ENCODE assay signal across 2 cellular contexts in genomic region chr4:71772592-71772991, GRCh38.
TF ChIP-seq lines count a peak whose summit lies in the region.

No MANE protein-coding gene starts in this region.

TF ChIP-seq in GM23338, 12 proteins besides CTCF, POLR2A, EP300 and RAD21:
- TF ChIP-seq POLR2AphosphoS5 (IDR thresholded peaks at IDR 0.05; ENCODE audit: low read depth) (no peak), CREB1 (CRISPR knock-in tag; IDR thresholded peaks at IDR 0.05; ENCODE audit: low read depth) (no peak), STAT1 (IDR thresholded peaks at IDR 0.05; ENCODE audit: unreplicated experiment) (no peak), EZH2phosphoT487 (IDR thresholded peaks at IDR 0.05; ENCODE audit: unreplicated experiment) (no peak), NANOG (IDR thresholded peaks at IDR 0.05; ENCODE audit: borderline replicate concordance) (no peak), ZNF114 (CRISPR knock-in tag; IDR thresholded peaks at IDR 0.05) (no peak), EZH2 (IDR thresholded peaks at IDR 0.05; ENCODE audit: low read depth, unreplicated experiment) (no peak), ZNF331 (CRISPR knock-in tag; IDR thresholded peaks at IDR 0.05; ENCODE audit: low read depth) (no peak), JUNB (IDR thresholded peaks at IDR 0.05; ENCODE audit: unreplicated experiment) (no peak), ZNF462 (CRISPR knock-in tag; IDR thresholded peaks at IDR 0.05) (no peak)
- TF ChIP-seq, protein P1, sequence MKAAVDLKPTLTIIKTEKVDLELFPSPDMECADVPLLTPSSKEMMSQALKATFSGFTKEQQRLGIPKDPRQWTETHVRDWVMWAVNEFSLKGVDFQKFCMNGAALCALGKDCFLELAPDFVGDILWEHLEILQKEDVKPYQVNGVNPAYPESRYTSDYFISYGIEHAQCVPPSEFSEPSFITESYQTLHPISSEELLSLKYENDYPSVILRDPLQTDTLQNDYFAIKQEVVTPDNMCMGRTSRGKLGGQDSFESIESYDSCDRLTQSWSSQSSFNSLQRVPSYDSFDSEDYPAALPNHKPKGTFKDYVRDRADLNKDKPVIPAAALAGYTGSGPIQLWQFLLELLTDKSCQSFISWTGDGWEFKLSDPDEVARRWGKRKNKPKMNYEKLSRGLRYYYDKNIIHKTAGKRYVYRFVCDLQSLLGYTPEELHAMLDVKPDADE (IDR thresholded peaks at IDR 0.05) = no peak
- TF ChIP-seq, protein P2, sequence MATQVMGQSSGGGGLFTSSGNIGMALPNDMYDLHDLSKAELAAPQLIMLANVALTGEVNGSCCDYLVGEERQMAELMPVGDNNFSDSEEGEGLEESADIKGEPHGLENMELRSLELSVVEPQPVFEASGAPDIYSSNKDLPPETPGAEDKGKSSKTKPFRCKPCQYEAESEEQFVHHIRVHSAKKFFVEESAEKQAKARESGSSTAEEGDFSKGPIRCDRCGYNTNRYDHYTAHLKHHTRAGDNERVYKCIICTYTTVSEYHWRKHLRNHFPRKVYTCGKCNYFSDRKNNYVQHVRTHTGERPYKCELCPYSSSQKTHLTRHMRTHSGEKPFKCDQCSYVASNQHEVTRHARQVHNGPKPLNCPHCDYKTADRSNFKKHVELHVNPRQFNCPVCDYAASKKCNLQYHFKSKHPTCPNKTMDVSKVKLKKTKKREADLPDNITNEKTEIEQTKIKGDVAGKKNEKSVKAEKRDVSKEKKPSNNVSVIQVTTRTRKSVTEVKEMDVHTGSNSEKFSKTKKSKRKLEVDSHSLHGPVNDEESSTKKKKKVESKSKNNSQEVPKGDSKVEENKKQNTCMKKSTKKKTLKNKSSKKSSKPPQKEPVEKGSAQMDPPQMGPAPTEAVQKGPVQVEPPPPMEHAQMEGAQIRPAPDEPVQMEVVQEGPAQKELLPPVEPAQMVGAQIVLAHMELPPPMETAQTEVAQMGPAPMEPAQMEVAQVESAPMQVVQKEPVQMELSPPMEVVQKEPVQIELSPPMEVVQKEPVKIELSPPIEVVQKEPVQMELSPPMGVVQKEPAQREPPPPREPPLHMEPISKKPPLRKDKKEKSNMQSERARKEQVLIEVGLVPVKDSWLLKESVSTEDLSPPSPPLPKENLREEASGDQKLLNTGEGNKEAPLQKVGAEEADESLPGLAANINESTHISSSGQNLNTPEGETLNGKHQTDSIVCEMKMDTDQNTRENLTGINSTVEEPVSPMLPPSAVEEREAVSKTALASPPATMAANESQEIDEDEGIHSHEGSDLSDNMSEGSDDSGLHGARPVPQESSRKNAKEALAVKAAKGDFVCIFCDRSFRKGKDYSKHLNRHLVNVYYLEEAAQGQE (IDR thresholded peaks at IDR 0.05; ENCODE audit: unreplicated experiment) = no peak

TF ChIP-seq in H1, 55 proteins besides CTCF, POLR2A, EP300 and RAD21:
- TF ChIP-seq CBX8 (IDR thresholded peaks at IDR 0.05; ENCODE audit: borderline replicate concordance, low read depth, low read length) = no peak
